In genomic region chr10:113381906-113382562, GRCh38 we compare ENCODE assay signal across 8 cellular contexts.
DNase-seq lines count a peak whose midpoint lies in the region; ATAC-seq, FAIRE-seq and TF ChIP-seq lines count a peak whose summit lies in the region.

No MANE protein-coding gene starts in this region.

- peaks cover 19% of the 10 kb centered on the region for H3K4me1 Mint-ChIP-seq in activated CD4-positive, alpha-beta T cell treated with anti-CD3 and anti-CD28 coated beads for 36 hours

- intact Hi-C loops in activated CD4-positive, alpha-beta T cell treated with anti-CD3 and anti-CD28 coated beads for 36 hours (cut with DNase I, micrococcal nuclease): loop anchor here in 1 of 2 experiments (10.0 kb wide), 2 partner anchors 257 to 657 kb away; no protein-coding TSS in a partner anchor
- intact Hi-C loops in colonic mucosa (cut with DNase I) (loop anchor here (10.0 kb wide), 2 partner anchors 247 to 817 kb away; no protein-coding TSS in a partner anchor), ovary (cut with DNase I) (loop anchor here in 2 of 4 donors (10.0 kb wide), 5 partner anchors 227 to 907 kb away; partner anchors contain the start of gene TCF7L2 (in 1 of the 2))

- no peak for FAIRE-seq in frontal cortex (lab: Jason Lieb, UNC)

- no peak overlapping the region for H3K9ac ChIP-seq in MM.1S (ENCODE audit: low read length)
- H3K9ac ChIP-seq in colonic mucosa (ENCODE audit: low read depth in 2 of 2, low read length in 2 of 2): no peak overlapping the region

- H2AFZ ChIP-seq in MM.1S (ENCODE audit: low read length): 0 out of 2 replicates have a peak overlapping the region, but pooled peaks have one; percentile 5

- H3F3A ChIP-seq in MM.1S (ENCODE audit: insufficient read depth, low read length): peaks cover 11% of the 10 kb centered on the region

- peak overlapping the region; percentile 15 for H3K4me3 Mint-ChIP-seq in activated CD4-positive, alpha-beta T cell treated with anti-CD3 and anti-CD28 coated beads for 36 hours

- no peak for TF ChIP-seq EP300 in ovary (IDR thresholded peaks at IDR 0.05)

- H3K9me3 Mint-ChIP-seq in activated CD4-positive, alpha-beta T cell treated with anti-CD3 and anti-CD28 coated beads for 36 hours (ENCODE audit: low read depth): no peaks in the 10 kb centered on the region

- POLR2A ChIA-PET in activated CD4-positive, alpha-beta T cell treated with anti-CD3 and anti-CD28 coated beads for 36 hours (lab: Charles Lee): no interaction called here

- H3K27me3 ChIP-seq in MM.1S (replicated peaks; ENCODE audit: insufficient read depth, low read length): peaks cover 20% of the 10 kb centered on the region
- no peaks in the 10 kb centered on the region for H3K27me3 ChIP-seq in colonic mucosa
- H3K27me3 ChIP-seq in ovary: no peaks in the 10 kb centered on the region

- H3K9me3 ChIP-seq in MM.1S (replicated peaks; ENCODE audit: insufficient read depth, low read length) (no peaks in the 10 kb centered on the region), colonic mucosa (no peaks in the 10 kb centered on the region), ovary (no peaks in the 10 kb centered on the region)

- CTCF ChIA-PET in activated CD4-positive, alpha-beta T cell treated with anti-CD3 and anti-CD28 coated beads for 36 hours (lab: Charles Lee): interaction anchor here (0.7 to 1.0 kb wide), 2 partner anchors 9 to 166 kb away, joined by 3 read pairs; no protein-coding TSS in a partner anchor

- H3K36me3 ChIP-seq in MM.1S (replicated peaks; ENCODE audit: insufficient read depth, low read length) (no peaks in the 10 kb centered on the region), colonic mucosa (no peaks in the 10 kb centered on the region), ovary (no peaks in the 10 kb centered on the region)

- peak; percentile 47 for ATAC-seq in activated CD4-positive, alpha-beta T cell treated with anti-CD3 and anti-CD28 coated beads for 36 hours

- TF ChIP-seq CTCF in MM.1S (IDR thresholded peaks at IDR 0.05; ENCODE audit: low read length) (no peak), colonic mucosa (IDR thresholded peaks at IDR 0.05) (no peak), ovary (IDR thresholded peaks at IDR 0.05) (no peak)

- H3K79me2 ChIP-seq in MM.1S (ENCODE audit: low read length): no peaks in the 10 kb centered on the region

- no peak for TF ChIP-seq POLR2A in ovary (IDR thresholded peaks at IDR 0.05)

- H3K27me3 Mint-ChIP-seq in activated CD4-positive, alpha-beta T cell treated with anti-CD3 and anti-CD28 coated beads for 36 hours: peaks cover 5% of the 10 kb centered on the region

- H3K27ac Mint-ChIP-seq in activated CD4-positive, alpha-beta T cell treated with anti-CD3 and anti-CD28 coated beads for 36 hours: no peak overlapping the region

- H3K27ac ChIP-seq in MM.1S (ENCODE audit: low read length): no peak overlapping the region; the same call in 1 of the 2 replicates
- H3K27ac ChIP-seq in colonic mucosa: peak overlapping the region; percentile 9
- H3K27ac ChIP-seq in ovary: peak overlapping the region in 1 of 2 donors; percentile 60

- WGBS in ovary, 3 donors: 2 to 7% (median 3%) methylated on average over 11 of the region's 11 CpGs

- no peaks in the 10 kb centered on the region for H3K9me2 ChIP-seq in MM.1S (replicated peaks; ENCODE audit: insufficient read depth, low read length)

- DNase-seq in activated CD4-positive, alpha-beta T cell treated with anti-CD3 and anti-CD28 coated beads for 36 hours: peak; percentile 12
- no peak for DNase-seq in activated CD4-positive, alpha-beta T cell treated with anti-CD3 and anti-CD28 coated beads, Interleukin-2, amount 50 U/mL, for 4 hours
- DNase-seq in MM.1S: peak; percentile 84
- no peak for DNase-seq in colonic mucosa
- DNase-seq in ovary: no peak
- DNase-seq in DMS153 treated with DMSO at 0.1 percent for 48 hours (lab: John Stamatoyannopoulos, UW; ENCODE audit: unreplicated experiment): no peak
- DNase-seq in frontal cortex (ENCODE audit: low spot score in 2 of 2): no peak
- DNase-seq in globus pallidus (ENCODE audit: low spot score): no peak

- no peaks in the 10 kb centered on the region for H3K36me3 Mint-ChIP-seq in activated CD4-positive, alpha-beta T cell treated with anti-CD3 and anti-CD28 coated beads for 36 hours (ENCODE audit: low read depth)

- H3K4me3 ChIP-seq in MM.1S (ENCODE audit: low read length): peak overlapping the region; percentile 39
- no peak overlapping the region for H3K4me3 ChIP-seq in colonic mucosa
- H3K4me3 ChIP-seq in ovary: peak overlapping the region; percentile 31

- H3K4me2 ChIP-seq in MM.1S (ENCODE audit: low read depth, low read length): peak overlapping the region; percentile 61

- H4K20me1 ChIP-seq in MM.1S (ENCODE audit: insufficient read depth, low read length): no peaks in the 10 kb centered on the region

- H3K4me1 ChIP-seq in MM.1S (ENCODE audit: low read length): peaks cover 29% of the 10 kb centered on the region
- no peaks in the 10 kb centered on the region for H3K4me1 ChIP-seq in colonic mucosa
- H3K4me1 ChIP-seq in ovary (ENCODE audit: insufficient read depth): peaks cover 8% of the 10 kb centered on the region

Comparison
In these comparisons a context has a peak if more than half of its experiments do, and no peak if none do; other contexts are left out.
1. DNase-seq: peak in activated CD4-positive, alpha-beta T cell treated with anti-CD3 and anti-CD28 coated beads for 36 hours (single experiment) and MM.1S (single experiment); none in activated CD4-positive, alpha-beta T cell treated with anti-CD3 and anti-CD28 coated beads, Interleukin-2, amount 50 U/mL, for 4 hours (0 of 2), colonic mucosa (single experiment), ovary (0 of 5), DMS153 treated with DMSO at 0.1 percent for 48 hours (single experiment), frontal cortex (0 of 2) and globus pallidus (single experiment).